Comparison of ENCODE assay signal across 9 cellular contexts in the genomic region with DNA sequence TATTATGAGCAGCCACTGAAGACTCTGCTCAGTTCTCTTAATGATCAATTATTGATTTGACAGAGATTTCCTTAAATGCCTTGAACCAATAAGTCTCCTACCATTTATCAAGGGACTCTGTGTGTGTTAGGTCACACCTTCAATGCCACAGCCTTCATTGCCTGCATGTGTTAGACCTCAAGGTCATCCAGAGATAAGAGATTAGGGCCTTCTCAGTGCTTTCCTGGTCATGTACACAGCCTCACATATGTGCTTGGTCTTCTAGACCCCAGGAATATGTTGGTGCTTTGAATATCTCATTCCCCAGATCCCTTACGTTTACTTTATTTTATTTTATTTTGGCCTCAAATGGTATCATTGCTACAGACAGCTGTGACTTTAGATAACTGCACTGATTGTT.
"Had no signal": no experiment of that assay in that cellular context is flagged by ENCODE, and none has a peak within 500 bp of the region (broad histone marks: within the 10 kb centered on the region; RNA-seq: fewer than 3 reads in every experiment).

No MANE protein-coding gene starts in this region.

- H3K4me3 Mint-ChIP-seq: H9 had no signal

- H2AFZ ChIP-seq: GM23248 had no signal

- H3K4me2 ChIP-seq: KMS-11 had no signal

- H3K27ac ChIP-seq: GM23248, HL-60, KMS-11 had no signal

- H3K27ac Mint-ChIP-seq: H9 had no signal

- H3K4me1 Mint-ChIP-seq: H9 had no signal

- H3K4me3 ChIP-seq: GM23248 had no signal

- H3K9me3 Mint-ChIP-seq: H9 had no signal

- FAIRE-seq: H54, HepG2 had no signal

- ATAC-seq: HepG2 had no signal

- DNase-seq: GM23248, GOT3, H9, HCEC 1CT, KBM-7 had no signal

- H3K9ac ChIP-seq: GM23248, KMS-11 had no signal
